1 cellular context compared by ENCODE assay signal in the genomic region with DNA sequence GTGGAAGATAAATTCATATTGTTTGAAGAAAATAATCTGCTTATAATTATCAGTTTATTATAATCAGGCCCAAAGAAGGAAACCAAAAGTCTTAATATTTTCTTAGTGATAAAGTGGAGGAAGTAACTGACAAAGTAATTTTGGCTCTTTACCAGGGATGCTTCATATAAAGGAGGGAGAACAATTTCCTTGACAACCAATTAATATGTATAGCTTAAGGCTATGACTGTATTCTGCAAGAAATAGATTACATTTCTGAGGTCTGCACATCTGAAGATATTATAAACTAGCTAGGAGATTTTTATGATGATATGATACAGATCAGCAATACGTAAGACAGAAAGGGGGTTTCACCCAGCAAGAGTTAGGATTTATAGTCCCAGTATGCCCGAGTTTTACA.
TF ChIP-seq lines count a peak whose summit lies in the region.

No MANE protein-coding gene starts in this region.

TF ChIP-seq in SK-N-SH, 30 proteins besides CTCF, POLR2A, EP300 and RAD21 (continued from another document):
- TF ChIP-seq, protein P1, sequence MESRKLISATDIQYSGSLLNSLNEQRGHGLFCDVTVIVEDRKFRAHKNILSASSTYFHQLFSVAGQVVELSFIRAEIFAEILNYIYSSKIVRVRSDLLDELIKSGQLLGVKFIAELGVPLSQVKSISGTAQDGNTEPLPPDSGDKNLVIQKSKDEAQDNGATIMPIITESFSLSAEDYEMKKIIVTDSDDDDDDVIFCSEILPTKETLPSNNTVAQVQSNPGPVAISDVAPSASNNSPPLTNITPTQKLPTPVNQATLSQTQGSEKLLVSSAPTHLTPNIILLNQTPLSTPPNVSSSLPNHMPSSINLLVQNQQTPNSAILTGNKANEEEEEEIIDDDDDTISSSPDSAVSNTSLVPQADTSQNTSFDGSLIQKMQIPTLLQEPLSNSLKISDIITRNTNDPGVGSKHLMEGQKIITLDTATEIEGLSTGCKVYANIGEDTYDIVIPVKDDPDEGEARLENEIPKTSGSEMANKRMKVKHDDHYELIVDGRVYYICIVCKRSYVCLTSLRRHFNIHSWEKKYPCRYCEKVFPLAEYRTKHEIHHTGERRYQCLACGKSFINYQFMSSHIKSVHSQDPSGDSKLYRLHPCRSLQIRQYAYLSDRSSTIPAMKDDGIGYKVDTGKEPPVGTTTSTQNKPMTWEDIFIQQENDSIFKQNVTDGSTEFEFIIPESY (IDR thresholded peaks at IDR 0.05; ENCODE audit: borderline replicate concordance, low read depth), result no peak
